Comparison of ENCODE assay signal across 8 cellular contexts in the genomic region with DNA sequence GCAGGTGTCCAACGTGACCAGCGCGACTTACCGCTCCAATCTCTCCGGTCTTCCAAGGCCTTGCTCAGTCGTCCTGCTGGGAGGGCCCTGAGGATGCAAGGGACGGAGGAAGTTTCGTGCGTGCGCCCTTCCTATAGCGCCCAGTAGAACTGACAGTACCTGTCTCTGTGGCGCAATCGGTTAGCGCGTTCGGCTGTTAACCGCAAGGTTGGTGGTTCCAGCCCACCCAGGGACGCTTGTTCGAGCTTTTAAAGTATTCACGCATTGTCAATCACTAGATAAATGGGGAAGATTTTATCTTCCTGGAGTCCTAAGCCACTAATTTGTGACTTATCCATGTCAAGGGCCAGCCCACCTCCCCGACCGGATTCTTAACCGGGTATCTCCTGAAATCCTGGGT.
DNase-seq lines count a peak whose midpoint lies in the region; TF ChIP-seq lines count a peak whose summit lies in the region.
"Not testable (repeated sequence)": the region's sequence is repeated elsewhere in the genome, so short reads cannot be mapped to it uniquely, and the experiment has no call there.

No MANE protein-coding gene starts in this region.

- H3K4me3 Mint-ChIP-seq in CD4-positive, alpha-beta memory T cell = peak overlapping the region; percentile 85 to 91 (median 88)

- H3K27me3 ChIP-seq in CD4-positive, alpha-beta memory T cell (ENCODE audit: insufficient read depth, low read length); MG63; dorsolateral prefrontal cortex; iPS-20b (ENCODE audit: insufficient read depth, low read length); parathyroid adenoma (ENCODE audit: control insufficient read depth, insufficient read depth, low read length): not testable (repeated sequence)

- POLR2A ChIA-PET in CD4-positive, alpha-beta memory T cell (lab: Charles Lee; ENCODE audit: partially characterized antibody) = not testable (repeated sequence)

- CTCF ChIA-PET in CD4-positive, alpha-beta memory T cell (lab: Charles Lee; ENCODE audit: partially characterized antibody) = not testable (repeated sequence)

- H3K27ac ChIP-seq in CD4-positive, alpha-beta memory T cell (ENCODE audit: low read depth, low read length) = peak overlapping the region; percentile 51
- H3K27ac ChIP-seq in dorsolateral prefrontal cortex (peak overlapping the region in 56 of 59 donors; percentile 23 to 93 (median 78)), parathyroid adenoma (peak overlapping the region; percentile 76)
- not testable (repeated sequence) for H3K27ac ChIP-seq in iPS-20b (ENCODE audit: low read length)

- H3K4me1 ChIP-seq in CD4-positive, alpha-beta memory T cell (ENCODE audit: insufficient read depth, low read length); iPS-20b (ENCODE audit: insufficient read depth, low read length); parathyroid adenoma: not testable (repeated sequence)

- not testable (repeated sequence) for TF ChIP-seq CTCF in dorsolateral prefrontal cortex (IDR thresholded peaks at IDR 0.05 in 54 of 56, conservative IDR thresholded peaks at IDR 0.05 in 2 of 56; ENCODE audit: low read depth in 1 of 56, partially characterized antibody in 56 of 56); parathyroid adenoma (IDR thresholded peaks at IDR 0.05)

- in situ Hi-C loops in SK-MEL-5 (cut with HindIII; ENCODE audit: low pct_unique_long_range_greater_than_20kb, low sequenced_read_pairs) = not testable (repeated sequence)

- not testable (repeated sequence) for H3K79me2 ChIP-seq in parathyroid adenoma

- not testable (repeated sequence) for H3K4me1 Mint-ChIP-seq in CD4-positive, alpha-beta memory T cell

- not testable (repeated sequence) for H3K36me3 ChIP-seq in CD4-positive, alpha-beta memory T cell (ENCODE audit: insufficient read depth, low read length); MG63; iPS-20b (ENCODE audit: insufficient read depth, low read depth, low read length); parathyroid adenoma (ENCODE audit: control insufficient read depth, insufficient read depth, low read length)

- intact Hi-C loops in CD4-positive, alpha-beta memory T cell (cut with micrococcal nuclease); dorsolateral prefrontal cortex (cut with DNase I): not testable (repeated sequence)

- peak overlapping the region; percentile 49 to 96 (median 91) for H3K27ac Mint-ChIP-seq in CD4-positive, alpha-beta memory T cell

- H3K9ac ChIP-seq in iPS-20b (ENCODE audit: low read depth, low read length); parathyroid adenoma: not testable (repeated sequence)

- H3K4me3 ChIP-seq in CD4-positive, alpha-beta memory T cell (ENCODE audit: low read length in 2 of 2) = peak overlapping the region in 1 of 2 donors; percentile 41
- peak overlapping the region; percentile 44 for H3K4me3 ChIP-seq in MG63
- H3K4me3 ChIP-seq in dorsolateral prefrontal cortex = peak overlapping the region; percentile 22 to 69 (median 49)
- peak overlapping the region; percentile 61 for H3K4me3 ChIP-seq in iPS-20b (ENCODE audit: low read length)
- H3K4me3 ChIP-seq in parathyroid adenoma (ENCODE audit: low read depth, low read length) = not testable (repeated sequence)

- H3K27me3 Mint-ChIP-seq in CD4-positive, alpha-beta memory T cell = not testable (repeated sequence)

- not testable (repeated sequence) for H3K9me3 Mint-ChIP-seq in CD4-positive, alpha-beta memory T cell

- not testable (repeated sequence) for H3K9me3 ChIP-seq in CD4-positive, alpha-beta memory T cell (ENCODE audit: control insufficient read depth in 1 of 2, low read length in 2 of 2); MG63; iPS-20b (ENCODE audit: insufficient read depth, low read depth, low read length); parathyroid adenoma (ENCODE audit: control insufficient read depth, low read length)

- H3K36me3 Mint-ChIP-seq in CD4-positive, alpha-beta memory T cell = not testable (repeated sequence)

- peak overlapping the region; percentile 42 for H3K4me2 ChIP-seq in parathyroid adenoma (ENCODE audit: low read length)

- peak; percentile 43 to 60 (median 47) for DNase-seq in CD4-positive, alpha-beta memory T cell
- DNase-seq in MG63 (peak; percentile 84), SK-MEL-5 (ENCODE audit: low read depth, low spot score) (peak; percentile 66), dorsolateral prefrontal cortex (peak; percentile 32 to 73 (median 59))
- DNase-seq in activated T-cell treated with anti-CD3 and anti-CD28 coated beads, Interleukin-2, amount 50 U/mL, for 48 hours = peak; percentile 72
- peak; percentile 17 to 19 for DNase-seq in stimulated activated CD8-positive, alpha-beta memory T cell treated with anti-CD3 and anti-CD28 coated beads, Interleukin-7, amount 100 ng/mL, for 1 hour (ENCODE audit: low read depth in 2 of 2)

- H2AFZ ChIP-seq in parathyroid adenoma = peak overlapping the region; percentile 69

Comparison
In these comparisons a context has a peak if more than half of its experiments do, and no peak if none do; other contexts are left out.
1. DNase-seq: peak in every context shown above with its lines; median percentile 84 in MG63; 72 in activated T-cell treated with anti-CD3 and anti-CD28 coated beads, Interleukin-2, amount 50 U/mL, for 48 hours; 66 in SK-MEL-5; 59 in dorsolateral prefrontal cortex; 47 in CD4-positive, alpha-beta memory T cell; 18 in stimulated activated CD8-positive, alpha-beta memory T cell treated with anti-CD3 and anti-CD28 coated beads, Interleukin-7, amount 100 ng/mL, for 1 hour.